ENCODE assay signal across 9 cellular contexts in the genomic region with DNA sequence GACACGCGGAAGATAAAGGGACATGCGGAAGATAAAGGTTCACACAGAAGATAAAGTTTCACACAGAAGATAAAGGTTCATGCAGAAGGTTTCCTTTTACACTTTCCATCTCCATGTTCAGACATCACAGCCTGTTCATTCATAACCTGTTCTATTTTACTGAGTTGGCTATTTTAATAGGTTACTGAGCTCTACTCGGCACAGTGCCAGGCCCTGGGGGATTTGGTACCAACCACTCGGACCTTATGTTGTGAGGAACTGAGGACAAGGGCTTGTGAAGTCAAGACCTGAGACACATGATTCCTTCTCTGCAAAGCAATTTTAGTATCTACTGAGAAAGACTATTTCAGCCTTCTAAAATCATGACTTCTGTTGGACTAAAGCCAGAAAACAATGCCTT.
"Had no signal": no experiment of that assay in that cellular context is flagged by ENCODE, and none has a peak within 500 bp of the region (broad histone marks: within the 10 kb centered on the region; RNA-seq: fewer than 3 reads in every experiment).

No MANE protein-coding gene starts in this region.

- FAIRE-seq: HTR-8/SVneo had no signal

- DNase-seq: GM23248, GOT3, H7, HFFc6, IMR-90, KBM-7 had no signal

- H3K36me3 ChIP-seq: HAP-1 had no signal

- H3K27ac Mint-ChIP-seq: HFFc6 had no signal

- H3K4me1 ChIP-seq: HAP-1 had no signal

- H3K4me3 ChIP-seq: GM23248, HAP-1 had no signal

- H3K4me3 Mint-ChIP-seq: HFFc6 had no signal

- ATAC-seq: HCT116 had no signal

- H3K9me3 ChIP-seq: HAP-1 had no signal

- H3K9ac ChIP-seq: GM23248 had no signal

- H2AFZ ChIP-seq: GM23248 had no signal

- H3K27ac ChIP-seq: GM23248 had no signal
